In genomic region chr22:46614070-46614931, GRCh38 we compare ENCODE assay signal across 1 cellular context.
TF ChIP-seq lines count a peak whose summit lies in the region.

No MANE protein-coding gene starts in this region.

TF ChIP-seq in WTC11, 78 proteins besides CTCF, POLR2A, EP300 and RAD21 (continued from another document):
- TF ChIP-seq IRF1 (CRISPR knock-in tag; IDR thresholded peaks at IDR 0.05): no peak
